ENCODE assay signal across 21 cellular contexts in the genomic region with DNA sequence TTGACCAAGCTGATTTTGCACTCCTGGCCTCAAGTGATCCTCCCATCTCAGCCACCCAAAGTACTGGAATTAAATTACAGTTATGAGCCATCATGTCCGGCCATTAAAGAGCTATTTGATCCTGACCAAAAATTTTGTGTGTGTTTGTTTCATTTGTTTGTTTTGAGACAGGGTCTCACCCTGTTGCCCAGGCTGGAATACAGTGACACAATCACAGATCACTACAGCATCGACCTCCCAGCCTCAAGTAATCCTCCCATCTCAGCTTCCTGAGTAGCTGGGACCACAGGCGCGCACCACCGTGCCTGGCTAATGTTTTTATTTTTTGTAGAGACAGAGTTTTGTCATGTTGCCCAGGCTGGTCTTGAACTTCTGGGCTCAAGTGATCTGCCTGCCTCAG.
DNase-seq lines count a peak whose midpoint lies in the region; ATAC-seq and TF ChIP-seq lines count a peak whose summit lies in the region.
"Had no signal": no experiment of that assay in that cellular context is flagged by ENCODE, and none has a peak within 500 bp of the region (broad histone marks: within the 10 kb centered on the region; RNA-seq: fewer than 3 reads in every experiment).

No MANE protein-coding gene starts in this region.

- H3K36me3 ChIP-seq in iPS-20b (ENCODE audit: insufficient read depth, low read depth, low read length), result no peaks in the 10 kb centered on the region
- H3K36me3 ChIP-seq: uterus had no signal

- peak overlapping the region; percentile 40; the same call in 1 of the 2 replicates for H3K9ac ChIP-seq in iPS-20b (ENCODE audit: low read depth, low read length)

- no peaks in the 10 kb centered on the region for H3K9me3 ChIP-seq in iPS-20b (ENCODE audit: insufficient read depth, low read depth, low read length)
- H3K9me3 ChIP-seq: uterus had no signal

- TF ChIP-seq CTCF in VCaP (conservative IDR thresholded peaks at IDR 0.05), result no peak

- ATAC-seq in HG03520 (IDR thresholded peaks at IDR 0.05; ENCODE audit: unreplicated experiment) (no peak), HG02885 (IDR thresholded peaks at IDR 0.05; ENCODE audit: poor library complexity, unreplicated experiment) (no peak)
- ATAC-seq: effector memory CD8-positive, alpha-beta T cell; GM12878; Right ventricle myocardium inferior had no signal

- H3K4me3 ChIP-seq in iPS-20b (ENCODE audit: low read length), result no peak overlapping the region
- H3K4me3 ChIP-seq: GM12878, smooth muscle cell, uterus had no signal

- H3K27me3 ChIP-seq in iPS-20b (ENCODE audit: insufficient read depth, low read length), result no peaks in the 10 kb centered on the region
- H3K27me3 ChIP-seq: uterus had no signal

- peak overlapping the region; percentile 70 for H3K27ac ChIP-seq in VCaP
- H3K27ac ChIP-seq in iPS-20b (ENCODE audit: low read length), result no peak overlapping the region
- peak overlapping the region; percentile 94 for H3K27ac ChIP-seq in substantia nigra (ENCODE audit: low read depth, low read length, poor library complexity, severe bottlenecking)
- H3K27ac ChIP-seq: uterus had no signal

- DNase-seq in NCI-H2196 (lab: John Stamatoyannopoulos, UW; ENCODE audit: unreplicated experiment), result peak; percentile 36
- DNase-seq in NCI-H2196 treated with DMSO at 0.1 percent for 48 hours (lab: John Stamatoyannopoulos, UW; ENCODE audit: unreplicated experiment), result no peak
- DNase-seq in substantia nigra (lab: John Stamatoyannopoulos, UW), result no peak
- no peak for DNase-seq in COR-L47 (lab: John Stamatoyannopoulos, UW)
- DNase-seq: activated CD4-positive, alpha-beta T cell treated with anti-CD3 and anti-CD28 coated beads, Interleukin-2, amount 10 ng/mL, durations not matched to agents 24 days and 14 days; activated CD8-positive, alpha-beta memory T cell treated with anti-CD3 and anti-CD28 coated beads, Interleukin-2, amount 50 U/mL, for 48 hours; activated gamma-delta T cell; amniotic stem cell; central memory CD4-positive, alpha-beta T cell; effector memory CD8-positive, alpha-beta T cell; immature natural killer cell; MM.1S; stimulated activated CD4-positive, alpha-beta T cell treated with anti-CD3 and anti-CD28 coated beads, Interleukin-4, amount 100 ng/mL, for 24 hours; uterus had no signal

- H3K4me1 ChIP-seq in iPS-20b (ENCODE audit: insufficient read depth, low read length), result peaks cover 18% of the 10 kb centered on the region
- H3K4me1 ChIP-seq: uterus had no signal
